In the genomic region with DNA sequence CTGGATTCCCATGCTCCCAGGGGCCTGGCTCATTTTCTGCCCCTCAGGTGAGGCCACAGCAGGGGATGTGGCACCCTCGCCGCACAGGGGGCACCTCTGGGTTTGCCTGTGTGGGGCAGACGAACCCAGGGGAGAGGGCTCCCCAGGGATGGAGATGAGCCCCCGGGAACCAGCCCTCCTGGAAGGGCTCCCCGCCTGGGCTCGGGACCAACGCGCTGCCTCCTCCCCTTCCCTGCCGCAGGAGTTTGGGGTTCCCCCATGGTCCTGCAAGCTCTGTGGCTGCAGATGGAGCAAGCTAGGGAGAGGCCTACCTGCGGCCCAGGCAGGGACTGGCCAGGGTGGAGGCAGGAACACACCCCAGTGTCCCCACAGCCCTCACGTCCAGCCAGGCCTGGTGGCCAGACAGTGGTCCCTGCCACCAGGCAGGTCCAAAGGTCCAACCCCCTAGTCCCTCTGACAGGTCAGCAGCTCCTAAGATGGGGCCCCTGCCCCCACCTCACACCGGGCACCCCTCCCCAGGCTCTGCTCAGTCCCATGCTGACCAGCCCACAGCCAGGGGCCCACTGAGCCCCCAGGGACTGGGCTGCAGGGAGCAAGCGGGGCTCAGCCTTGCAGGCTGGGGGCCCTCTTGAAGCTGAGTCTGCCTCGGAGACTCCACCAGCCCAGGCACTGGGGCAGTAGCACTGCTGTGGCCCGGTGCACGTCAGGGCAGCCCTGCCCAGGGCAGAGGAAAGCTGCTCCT, we compare ENCODE assay signal across 1 cellular context.
TF ChIP-seq lines count a peak whose summit lies in the region.

No MANE protein-coding gene starts in this region.

TF ChIP-seq in HepG2, 621 proteins besides CTCF, POLR2A, EP300 and RAD21 (continued from another document and continues in another):
- TF ChIP-seq, protein P1, sequence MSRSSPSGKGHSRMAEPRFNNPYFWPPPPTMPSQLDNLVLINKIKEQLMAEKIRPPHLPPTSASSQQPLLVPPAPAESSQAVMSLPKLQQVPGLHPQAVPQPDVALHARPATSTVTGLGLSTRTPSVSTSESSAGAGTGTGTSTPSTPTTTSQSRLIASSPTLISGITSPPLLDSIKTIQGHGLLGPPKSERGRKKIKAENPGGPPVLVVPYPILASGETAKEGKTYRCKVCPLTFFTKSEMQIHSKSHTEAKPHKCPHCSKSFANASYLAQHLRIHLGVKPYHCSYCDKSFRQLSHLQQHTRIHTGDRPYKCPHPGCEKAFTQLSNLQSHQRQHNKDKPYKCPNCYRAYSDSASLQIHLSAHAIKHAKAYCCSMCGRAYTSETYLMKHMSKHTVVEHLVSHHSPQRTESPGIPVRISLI (CRISPR knock-in tag; IDR thresholded peaks at IDR 0.05; ENCODE audit: borderline replicate concordance), result no peak
- TF ChIP-seq ETV5 (CRISPR knock-in tag; IDR thresholded peaks at IDR 0.05; ENCODE audit: borderline replicate concordance) (no peak), SMAD1 (CRISPR knock-in tag; IDR thresholded peaks at IDR 0.05; ENCODE audit: borderline replicate concordance, low read depth) (no peak), ARHGAP35 (CRISPR knock-in tag; IDR thresholded peaks at IDR 0.05; ENCODE audit: borderline replicate concordance) (no peak), ESRRA (CRISPR knock-in tag; IDR thresholded peaks at IDR 0.05; ENCODE audit: low read depth) (no peak; the same call in 1 of the 2 replicates), ZNF256 (CRISPR knock-in tag; conservative IDR thresholded peaks at IDR 0.05) (no peak), ZSCAN29 (CRISPR knock-in tag; conservative IDR thresholded peaks at IDR 0.05) (no peak), MAFG (CRISPR knock-in tag; IDR thresholded peaks at IDR 0.05) (no peak), FOSL1 (CRISPR knock-in tag; IDR thresholded peaks at IDR 0.05; ENCODE audit: borderline replicate concordance) (no peak), SP1 (IDR thresholded peaks at IDR 0.05) (no peak), SP1 (CRISPR knock-in tag; IDR thresholded peaks at IDR 0.05) (no peak), HNF4G (IDR thresholded peaks at IDR 0.05; ENCODE audit: borderline replicate concordance, low read depth, low read length) (peak; percentile 85), HNF4G (CRISPR knock-in tag; IDR thresholded peaks at IDR 0.05; ENCODE audit: borderline replicate concordance, low read depth) (peak; percentile 70), ZNF605 (CRISPR knock-in tag; IDR thresholded peaks at IDR 0.05) (no peak), CREB1 (IDR thresholded peaks at IDR 0.05) (no peak), CREB1 (CRISPR knock-in tag; IDR thresholded peaks at IDR 0.05) (no peak), NFKBIZ (CRISPR knock-in tag; IDR thresholded peaks at IDR 0.05) (no peak), DMAP1 (CRISPR knock-in tag; IDR thresholded peaks at IDR 0.05) (no peak), ZNF780A (CRISPR knock-in tag; IDR thresholded peaks at IDR 0.05) (no peak), HHEX (CRISPR knock-in tag; IDR thresholded peaks at IDR 0.05) (no peak), EZH2 (conservative IDR thresholded peaks at IDR 0.05; ENCODE audit: low read depth, low read length) (no peak), ZNF432 (CRISPR knock-in tag; IDR thresholded peaks at IDR 0.05; ENCODE audit: borderline replicate concordance) (no peak), HMG20B (CRISPR knock-in tag; conservative IDR thresholded peaks at IDR 0.05) (no peak), STAT5B (CRISPR knock-in tag; IDR thresholded peaks at IDR 0.05) (no peak), ZNF629 (CRISPR knock-in tag; conservative IDR thresholded peaks at IDR 0.05) (no peak; the same call in 1 of the 2 replicates), ZNF850 (CRISPR knock-in tag; conservative IDR thresholded peaks at IDR 0.05) (no peak), CBFB (CRISPR knock-in tag; IDR thresholded peaks at IDR 0.05) (no peak), RARG (CRISPR knock-in tag; IDR thresholded peaks at IDR 0.05; ENCODE audit: low read depth) (no peak), SOX6 (IDR thresholded peaks at IDR 0.05) (no peak), SOX6 (CRISPR knock-in tag; IDR thresholded peaks at IDR 0.05) (peak; percentile 36; the same call in 1 of the 2 replicates), ZNF737 (CRISPR knock-in tag; IDR thresholded peaks at IDR 0.05; ENCODE audit: borderline replicate concordance) (no peak), IKZF4 (CRISPR knock-in tag; IDR thresholded peaks at IDR 0.05; ENCODE audit: borderline replicate concordance, low read depth, not compliant biosample characterization) (no peak), ZNF672 (CRISPR knock-in tag; IDR thresholded peaks at IDR 0.05) (no peak), XRCC5 (optimal IDR thresholded peaks at IDR 0.05; ENCODE audit: low read length) (peak; percentile 25), ZNF354B (CRISPR knock-in tag; IDR thresholded peaks at IDR 0.05) (no peak)
- TF ChIP-seq, protein P2, sequence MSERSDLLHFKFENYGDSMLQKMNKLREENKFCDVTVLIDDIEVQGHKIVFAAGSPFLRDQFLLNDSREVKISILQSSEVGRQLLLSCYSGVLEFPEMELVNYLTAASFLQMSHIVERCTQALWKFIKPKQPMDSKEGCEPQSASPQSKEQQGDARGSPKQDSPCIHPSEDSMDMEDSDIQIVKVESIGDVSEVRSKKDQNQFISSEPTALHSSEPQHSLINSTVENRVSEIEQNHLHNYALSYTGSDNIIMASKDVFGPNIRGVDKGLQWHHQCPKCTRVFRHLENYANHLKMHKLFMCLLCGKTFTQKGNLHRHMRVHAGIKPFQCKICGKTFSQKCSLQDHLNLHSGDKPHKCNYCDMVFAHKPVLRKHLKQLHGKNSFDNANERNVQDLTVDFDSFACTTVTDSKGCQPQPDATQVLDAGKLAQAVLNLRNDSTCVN (CRISPR knock-in tag; IDR thresholded peaks at IDR 0.05; ENCODE audit: borderline replicate concordance), result no peak
- TF ChIP-seq, protein P3, sequence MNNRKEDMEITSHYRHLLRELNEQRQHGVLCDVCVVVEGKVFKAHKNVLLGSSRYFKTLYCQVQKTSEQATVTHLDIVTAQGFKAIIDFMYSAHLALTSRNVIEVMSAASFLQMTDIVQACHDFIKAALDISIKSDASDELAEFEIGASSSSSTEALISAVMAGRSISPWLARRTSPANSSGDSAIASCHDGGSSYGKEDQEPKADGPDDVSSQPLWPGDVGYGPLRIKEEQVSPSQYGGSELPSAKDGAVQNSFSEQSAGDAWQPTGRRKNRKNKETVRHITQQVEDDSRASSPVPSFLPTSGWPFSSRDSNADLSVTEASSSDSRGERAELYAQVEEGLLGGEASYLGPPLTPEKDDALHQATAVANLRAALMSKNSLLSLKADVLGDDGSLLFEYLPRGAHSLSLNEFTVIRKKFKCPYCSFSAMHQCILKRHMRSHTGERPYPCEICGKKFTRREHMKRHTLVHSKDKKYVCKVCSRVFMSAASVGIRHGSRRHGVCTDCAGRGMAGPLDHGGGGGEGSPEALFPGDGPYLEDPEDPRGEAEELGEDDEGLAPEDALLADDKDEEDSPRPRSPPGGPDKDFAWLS (CRISPR knock-in tag; IDR thresholded peaks at IDR 0.05; ENCODE audit: borderline replicate concordance), result no peak
- TF ChIP-seq, protein P4, sequence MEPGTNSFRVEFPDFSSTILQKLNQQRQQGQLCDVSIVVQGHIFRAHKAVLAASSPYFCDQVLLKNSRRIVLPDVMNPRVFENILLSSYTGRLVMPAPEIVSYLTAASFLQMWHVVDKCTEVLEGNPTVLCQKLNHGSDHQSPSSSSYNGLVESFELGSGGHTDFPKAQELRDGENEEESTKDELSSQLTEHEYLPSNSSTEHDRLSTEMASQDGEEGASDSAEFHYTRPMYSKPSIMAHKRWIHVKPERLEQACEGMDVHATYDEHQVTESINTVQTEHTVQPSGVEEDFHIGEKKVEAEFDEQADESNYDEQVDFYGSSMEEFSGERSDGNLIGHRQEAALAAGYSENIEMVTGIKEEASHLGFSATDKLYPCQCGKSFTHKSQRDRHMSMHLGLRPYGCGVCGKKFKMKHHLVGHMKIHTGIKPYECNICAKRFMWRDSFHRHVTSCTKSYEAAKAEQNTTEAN (CRISPR knock-in tag; conservative IDR thresholded peaks at IDR 0.05), result no peak
- TF ChIP-seq, protein P5, sequence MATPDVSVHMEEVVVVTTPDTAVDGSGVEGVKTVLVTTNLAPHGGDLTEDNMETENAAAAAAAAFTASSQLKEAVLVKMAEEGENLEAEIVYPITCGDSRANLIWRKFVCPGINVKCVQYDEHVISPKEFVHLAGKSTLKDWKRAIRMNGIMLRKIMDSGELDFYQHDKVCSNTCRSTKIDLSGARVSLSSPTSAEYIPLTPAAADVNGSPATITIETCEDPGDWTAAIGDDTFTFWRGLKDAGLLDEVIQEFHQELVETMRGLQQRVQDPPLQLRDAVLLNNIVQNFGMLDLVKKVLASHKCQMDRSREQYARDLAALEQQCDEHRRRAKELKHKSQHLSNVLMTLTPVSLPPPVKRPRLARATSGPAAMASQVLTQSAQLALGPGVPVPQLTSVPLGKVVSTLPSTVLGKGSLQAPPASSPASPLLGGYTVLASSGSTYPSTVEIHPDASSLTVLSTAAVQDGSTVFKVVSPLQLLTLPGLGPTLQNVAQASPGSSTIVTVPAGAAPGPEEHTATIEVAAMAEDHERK (CRISPR knock-in tag; IDR thresholded peaks at IDR 0.05; ENCODE audit: low read depth), result no peak
- TF ChIP-seq, protein P6, sequence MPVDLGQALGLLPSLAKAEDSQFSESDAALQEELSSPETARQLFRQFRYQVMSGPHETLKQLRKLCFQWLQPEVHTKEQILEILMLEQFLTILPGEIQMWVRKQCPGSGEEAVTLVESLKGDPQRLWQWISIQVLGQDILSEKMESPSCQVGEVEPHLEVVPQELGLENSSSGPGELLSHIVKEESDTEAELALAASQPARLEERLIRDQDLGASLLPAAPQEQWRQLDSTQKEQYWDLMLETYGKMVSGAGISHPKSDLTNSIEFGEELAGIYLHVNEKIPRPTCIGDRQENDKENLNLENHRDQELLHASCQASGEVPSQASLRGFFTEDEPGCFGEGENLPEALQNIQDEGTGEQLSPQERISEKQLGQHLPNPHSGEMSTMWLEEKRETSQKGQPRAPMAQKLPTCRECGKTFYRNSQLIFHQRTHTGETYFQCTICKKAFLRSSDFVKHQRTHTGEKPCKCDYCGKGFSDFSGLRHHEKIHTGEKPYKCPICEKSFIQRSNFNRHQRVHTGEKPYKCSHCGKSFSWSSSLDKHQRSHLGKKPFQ (CRISPR knock-in tag; IDR thresholded peaks at IDR 0.05; ENCODE audit: insufficient replicate concordance), result no peak
- TF ChIP-seq, protein P7, sequence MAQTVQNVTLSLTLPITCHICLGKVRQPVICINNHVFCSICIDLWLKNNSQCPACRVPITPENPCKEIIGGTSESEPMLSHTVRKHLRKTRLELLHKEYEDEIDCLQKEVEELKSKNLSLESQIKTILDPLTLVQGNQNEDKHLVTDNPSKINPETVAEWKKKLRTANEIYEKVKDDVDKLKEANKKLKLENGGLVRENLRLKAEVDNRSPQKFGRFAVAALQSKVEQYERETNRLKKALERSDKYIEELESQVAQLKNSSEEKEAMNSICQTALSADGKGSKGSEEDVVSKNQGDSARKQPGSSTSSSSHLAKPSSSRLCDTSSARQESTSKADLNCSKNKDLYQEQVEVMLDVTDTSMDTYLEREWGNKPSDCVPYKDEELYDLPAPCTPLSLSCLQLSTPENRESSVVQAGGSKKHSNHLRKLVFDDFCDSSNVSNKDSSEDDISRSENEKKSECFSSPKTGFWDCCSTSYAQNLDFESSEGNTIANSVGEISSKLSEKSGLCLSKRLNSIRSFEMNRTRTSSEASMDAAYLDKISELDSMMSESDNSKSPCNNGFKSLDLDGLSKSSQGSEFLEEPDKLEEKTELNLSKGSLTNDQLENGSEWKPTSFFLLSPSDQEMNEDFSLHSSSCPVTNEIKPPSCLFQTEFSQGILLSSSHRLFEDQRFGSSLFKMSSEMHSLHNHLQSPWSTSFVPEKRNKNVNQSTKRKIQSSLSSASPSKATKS (CRISPR knock-in tag; IDR thresholded peaks at IDR 0.05), result no peak
- TF ChIP-seq, protein P8, sequence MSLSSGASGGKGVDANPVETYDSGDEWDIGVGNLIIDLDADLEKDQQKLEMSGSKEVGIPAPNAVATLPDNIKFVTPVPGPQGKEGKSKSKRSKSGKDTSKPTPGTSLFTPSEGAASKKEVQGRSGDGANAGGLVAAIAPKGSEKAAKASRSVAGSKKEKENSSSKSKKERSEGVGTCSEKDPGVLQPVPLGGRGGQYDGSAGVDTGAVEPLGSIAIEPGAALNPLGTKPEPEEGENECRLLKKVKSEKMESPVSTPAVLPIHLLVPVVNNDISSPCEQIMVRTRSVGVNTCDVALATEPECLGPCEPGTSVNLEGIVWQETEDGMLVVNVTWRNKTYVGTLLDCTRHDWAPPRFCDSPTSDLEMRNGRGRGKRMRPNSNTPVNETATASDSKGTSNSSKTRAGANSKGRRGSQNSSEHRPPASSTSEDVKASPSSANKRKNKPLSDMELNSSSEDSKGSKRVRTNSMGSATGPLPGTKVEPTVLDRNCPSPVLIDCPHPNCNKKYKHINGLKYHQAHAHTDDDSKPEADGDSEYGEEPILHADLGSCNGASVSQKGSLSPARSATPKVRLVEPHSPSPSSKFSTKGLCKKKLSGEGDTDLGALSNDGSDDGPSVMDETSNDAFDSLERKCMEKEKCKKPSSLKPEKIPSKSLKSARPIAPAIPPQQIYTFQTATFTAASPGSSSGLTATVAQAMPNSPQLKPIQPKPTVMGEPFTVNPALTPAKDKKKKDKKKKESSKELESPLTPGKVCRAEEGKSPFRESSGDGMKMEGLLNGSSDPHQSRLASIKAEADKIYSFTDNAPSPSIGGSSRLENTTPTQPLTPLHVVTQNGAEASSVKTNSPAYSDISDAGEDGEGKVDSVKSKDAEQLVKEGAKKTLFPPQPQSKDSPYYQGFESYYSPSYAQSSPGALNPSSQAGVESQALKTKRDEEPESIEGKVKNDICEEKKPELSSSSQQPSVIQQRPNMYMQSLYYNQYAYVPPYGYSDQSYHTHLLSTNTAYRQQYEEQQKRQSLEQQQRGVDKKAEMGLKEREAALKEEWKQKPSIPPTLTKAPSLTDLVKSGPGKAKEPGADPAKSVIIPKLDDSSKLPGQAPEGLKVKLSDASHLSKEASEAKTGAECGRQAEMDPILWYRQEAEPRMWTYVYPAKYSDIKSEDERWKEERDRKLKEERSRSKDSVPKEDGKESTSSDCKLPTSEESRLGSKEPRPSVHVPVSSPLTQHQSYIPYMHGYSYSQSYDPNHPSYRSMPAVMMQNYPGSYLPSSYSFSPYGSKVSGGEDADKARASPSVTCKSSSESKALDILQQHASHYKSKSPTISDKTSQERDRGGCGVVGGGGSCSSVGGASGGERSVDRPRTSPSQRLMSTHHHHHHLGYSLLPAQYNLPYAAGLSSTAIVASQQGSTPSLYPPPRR (CRISPR knock-in tag; IDR thresholded peaks at IDR 0.05; ENCODE audit: borderline replicate concordance), result no peak
- TF ChIP-seq, protein P9, sequence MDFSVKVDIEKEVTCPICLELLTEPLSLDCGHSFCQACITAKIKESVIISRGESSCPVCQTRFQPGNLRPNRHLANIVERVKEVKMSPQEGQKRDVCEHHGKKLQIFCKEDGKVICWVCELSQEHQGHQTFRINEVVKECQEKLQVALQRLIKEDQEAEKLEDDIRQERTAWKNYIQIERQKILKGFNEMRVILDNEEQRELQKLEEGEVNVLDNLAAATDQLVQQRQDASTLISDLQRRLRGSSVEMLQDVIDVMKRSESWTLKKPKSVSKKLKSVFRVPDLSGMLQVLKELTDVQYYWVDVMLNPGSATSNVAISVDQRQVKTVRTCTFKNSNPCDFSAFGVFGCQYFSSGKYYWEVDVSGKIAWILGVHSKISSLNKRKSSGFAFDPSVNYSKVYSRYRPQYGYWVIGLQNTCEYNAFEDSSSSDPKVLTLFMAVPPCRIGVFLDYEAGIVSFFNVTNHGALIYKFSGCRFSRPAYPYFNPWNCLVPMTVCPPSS (IDR thresholded peaks at IDR 0.05), result no peak
- TF ChIP-seq, protein P10, sequence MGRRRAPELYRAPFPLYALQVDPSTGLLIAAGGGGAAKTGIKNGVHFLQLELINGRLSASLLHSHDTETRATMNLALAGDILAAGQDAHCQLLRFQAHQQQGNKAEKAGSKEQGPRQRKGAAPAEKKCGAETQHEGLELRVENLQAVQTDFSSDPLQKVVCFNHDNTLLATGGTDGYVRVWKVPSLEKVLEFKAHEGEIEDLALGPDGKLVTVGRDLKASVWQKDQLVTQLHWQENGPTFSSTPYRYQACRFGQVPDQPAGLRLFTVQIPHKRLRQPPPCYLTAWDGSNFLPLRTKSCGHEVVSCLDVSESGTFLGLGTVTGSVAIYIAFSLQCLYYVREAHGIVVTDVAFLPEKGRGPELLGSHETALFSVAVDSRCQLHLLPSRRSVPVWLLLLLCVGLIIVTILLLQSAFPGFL (CRISPR knock-in tag; IDR thresholded peaks at IDR 0.05), result no peak
